In genomic region chr15:73633111-73633990, GRCh38 we compare ENCODE assay signal across 8 cellular contexts. TPM values are rescaled to one million over a fixed set of nuclear protein-coding genes. Genes with fewer than 3 reads are reported as not detected.
DNase-seq lines count a peak whose midpoint lies in the region; ATAC-seq and TF ChIP-seq lines count a peak whose summit lies in the region.

Gene NPTN, minus strand, starts transcription at chr15:73633389. Its CDS starts 174 bp downstream, at chr15:73633215.

- H3K4me3 Mint-ChIP-seq in activated B cell treated with CpG ODN at 0.5 μM for 24 hours: peak within 1 kb of the TSS; percentile 85

- no peaks in the 10 kb centered on the region for H3K9me3 Mint-ChIP-seq in activated B cell treated with CpG ODN at 0.5 μM for 24 hours

- peaks cover 2% of the 10 kb centered on the region for H3K27me3 ChIP-seq in AG04450 (ENCODE audit: control insufficient read depth, insufficient read depth, low read length)

- CTCF ChIA-PET in AG04450 (lab: Charles Lee) (interaction anchor here (1.1 to 12.8 kb wide), 9 partner anchors 12 to 349 kb away, joined by 3 to 304 read pairs (median 97); partner anchors contain the start of gene CD276), activated B cell treated with CpG ODN at 0.5 μM for 24 hours (lab: Charles Lee) (interaction anchor here (1.0 to 1.9 kb wide), 3 partner anchors 9 to 73 kb away, joined by 3 to 6 read pairs (median 3); no protein-coding TSS in a partner anchor)

- H3K27me3 Mint-ChIP-seq in activated B cell treated with CpG ODN at 0.5 μM for 24 hours: peaks cover under 1% of the 10 kb centered on the region

- H3K27ac Mint-ChIP-seq in activated B cell treated with CpG ODN at 0.5 μM for 24 hours: peak within 1 kb of the TSS; percentile 57

- TF ChIP-seq CTCF in AG04450 (IDR thresholded peaks at IDR 0.05; ENCODE audit: low read depth, low read length) (peak; percentile 16; the same call in 1 of the 2 replicates), activated B cell treated with CpG ODN at 0.5 μM for 24 hours (IDR thresholded peaks at IDR 0.05) (no peak)

- H3K36me3 Mint-ChIP-seq in activated B cell treated with CpG ODN at 0.5 μM for 24 hours (ENCODE audit: low read depth): no peaks in the 10 kb centered on the region

- H3K9me3 ChIP-seq in AG04450 (ENCODE audit: control insufficient read depth, insufficient read depth, low read length): no peaks in the 10 kb centered on the region

- POLR2A ChIA-PET in AG04450 (lab: Yijun Ruan, JAX): interaction anchor here (0.7 to 2.5 kb wide), 5 partner anchors 8 to 64 kb away, joined by 3 to 8 read pairs (median 6); no protein-coding TSS in a partner anchor
- POLR2A ChIA-PET in activated B cell treated with CpG ODN at 0.5 μM for 24 hours (lab: Charles Lee): interaction anchor here (1.3 kb wide), 1 partner anchor 314 kb away, joined by 5 read pairs; no protein-coding TSS in a partner anchor

- peaks cover 53% of the 10 kb centered on the region for H3K4me1 Mint-ChIP-seq in activated B cell treated with CpG ODN at 0.5 μM for 24 hours

- peak; percentile 88 for ATAC-seq in GM18909 (IDR thresholded peaks at IDR 0.05; ENCODE audit: poor library complexity, unreplicated experiment)
- ATAC-seq in HG03175 (IDR thresholded peaks at IDR 0.05; ENCODE audit: unreplicated experiment): peak; percentile 89
- ATAC-seq in activated B cell treated with CpG ODN at 0.5 μM for 24 hours (ENCODE audit: low read depth): peak; percentile 90

- peak within 1 kb of the TSS; percentile 64 for H3K4me3 ChIP-seq in AG04450 (ENCODE audit: low read depth, low read length)

- peak within 1 kb of the TSS; percentile 91 for H3K27ac ChIP-seq in AG04450 (ENCODE audit: low read depth, low read length)
- H3K27ac ChIP-seq in caudate nucleus (ENCODE audit: low read depth, low read length): peak within 1 kb of the TSS; percentile 81

- intact Hi-C loops in activated B cell treated with CpG ODN at 0.5 μM for 24 hours (cut with micrococcal nuclease): loop anchor here (1.0 to 10.0 kb wide), 6 partner anchors 291 to 1821 kb away; partner anchors contain the start of genes ADPGK, CLK3, LOXL1 and NEO1

- peak; percentile 93 for DNase-seq in AG04450 (ENCODE audit: low read depth, low spot score)
- peak; percentile 99 for DNase-seq in NCI-H226
- DNase-seq in activated B cell treated with CpG ODN at 0.5 μM for 24 hours: peak; percentile 96
- peak; percentile 76 to 99 (median 98) for DNase-seq in caudate nucleus (lab: John Stamatoyannopoulos, UW)
- peak; percentile 98 for DNase-seq in inferior parietal cortex (ENCODE audit: extremely low spot score)
- DNase-seq in stimulated activated CD4-positive, alpha-beta T cell treated with anti-CD3 and anti-CD28 coated beads, Interleukin-12 subunit alpha, Interleukin-12 subunit beta, amount 100 ng/mL, for 24 hours (ENCODE audit: low read depth in 2 of 2): peak; percentile 95 to 97

RNA-seq across cellular contexts. Expression of gene NPTN, which starts in this region (rescaled TPM):
- 195 and 197 TPM in 2 replicates for polyA plus RNA-seq in AG04450 (2011; rRNA removed)
- 80.8 and 99.2 TPM in 2 replicates for polyA minus RNA-seq in AG04450 (2011; rRNA and poly(A)+ RNA removed)
- 36.1 and 39.0 TPM in 2 replicates for total RNA-seq in activated B cell treated with CpG ODN at 0.5 μM for 24 hours

Comparison
In these comparisons a context has a peak if more than half of its experiments do, and no peak if none do; other contexts are left out.
1. Peak in every context shown above with its lines: DNase-seq, ATAC-seq, H3K4me3 ChIP-seq and H3K27ac ChIP-seq.